15 cellular contexts compared by ENCODE assay signal in the genomic region with DNA sequence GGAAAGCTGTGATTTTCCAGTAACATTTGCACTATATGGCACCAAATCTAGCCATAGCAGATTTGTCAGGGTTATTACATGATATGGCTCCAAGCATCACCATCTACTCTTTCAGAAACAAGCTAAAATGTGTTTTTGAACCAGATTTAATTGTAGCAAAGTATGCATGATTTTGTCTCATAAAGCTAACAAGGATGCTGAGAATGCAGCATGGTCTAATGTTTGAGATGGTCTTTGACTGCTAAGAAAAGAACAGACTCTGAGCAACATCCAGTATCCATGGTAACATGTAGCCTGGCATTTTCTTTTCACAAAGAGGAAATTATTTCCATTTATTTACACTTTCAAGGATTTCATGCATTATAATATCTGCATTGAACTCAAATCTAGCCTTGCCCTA.
DNase-seq lines count a peak whose midpoint lies in the region; ATAC-seq and TF ChIP-seq lines count a peak whose summit lies in the region.
"Had no signal": no experiment of that assay in that cellular context is flagged by ENCODE, and none has a peak within 500 bp of the region (broad histone marks: within the 10 kb centered on the region; RNA-seq: fewer than 3 reads in every experiment).

No MANE protein-coding gene starts in this region.

- H3K27me3 Mint-ChIP-seq in endodermal cell (ENCODE audit: insufficient read depth) (no peaks in the 10 kb centered on the region), neural crest cell (ENCODE audit: low read depth) (no peaks in the 10 kb centered on the region)

- H3K9me3 ChIP-seq in endodermal cell (ENCODE audit: control insufficient read depth, low read length): no peaks in the 10 kb centered on the region
- no peaks in the 10 kb centered on the region for H3K9me3 ChIP-seq in SJCRH30 (replicated peaks)
- H3K9me3 ChIP-seq: BE2C, HAP-1 had no signal

- H3K36me3 ChIP-seq in endodermal cell (ENCODE audit: control insufficient read depth, insufficient read depth, low read length) (no peaks in the 10 kb centered on the region), SJCRH30 (no peaks in the 10 kb centered on the region; the same call in 1 of the 2 replicates)
- H3K36me3 ChIP-seq: BE2C, HAP-1 had no signal

- H3K36me3 Mint-ChIP-seq in endodermal cell (ENCODE audit: low read depth): no peaks in the 10 kb centered on the region
- peaks cover 8% of the 10 kb centered on the region for H3K36me3 Mint-ChIP-seq in neural crest cell (ENCODE audit: low read depth)
- H3K36me3 Mint-ChIP-seq: CD4-positive, alpha-beta memory T cell had no signal

- TF ChIP-seq CTCF in endodermal cell (conservative IDR thresholded peaks at IDR 0.05) (no peak), neural crest cell (conservative IDR thresholded peaks at IDR 0.05) (no peak)

- no peak for ATAC-seq in HG02938 (IDR thresholded peaks at IDR 0.05; ENCODE audit: unreplicated experiment)

- DNase-seq in Ammon's horn (ENCODE audit: low spot score): peak; percentile 20
- DNase-seq in endodermal cell: no peak
- no peak for DNase-seq in neural crest cell (ENCODE audit: low read depth, low spot score)
- DNase-seq in HT-29 (ENCODE audit: low spot score): no peak
- no peak for DNase-seq in SJCRH30
- DNase-seq: ACHN; BE2C; CD4-positive, alpha-beta memory T cell; DMS79; GOT3; IMR-90 had no signal

- H3K27ac ChIP-seq in angular gyrus (ENCODE audit: low read depth, low read length) (peak overlapping the region; percentile 64), endodermal cell (ENCODE audit: low read depth, low read length) (peak overlapping the region; percentile 13), SJCRH30 (no peak overlapping the region)
- H3K27ac ChIP-seq: C4-2B had no signal

- H3K27ac Mint-ChIP-seq in endodermal cell (no peak overlapping the region), neural crest cell (ENCODE audit: unreplicated experiment) (peak overlapping the region; percentile 70)
- H3K27ac Mint-ChIP-seq: CD4-positive, alpha-beta memory T cell had no signal

- H3K9me3 Mint-ChIP-seq in endodermal cell (no peaks in the 10 kb centered on the region), neural crest cell (peaks cover 2% of the 10 kb centered on the region)
- H3K9me3 Mint-ChIP-seq: CD4-positive, alpha-beta memory T cell had no signal

- H3K9ac ChIP-seq in endodermal cell (ENCODE audit: extremely low read depth, low read length, poor library complexity, severe bottlenecking): no peak overlapping the region

- H3K4me3 Mint-ChIP-seq in endodermal cell: no peak overlapping the region
- peak overlapping the region; percentile 24 for H3K4me3 Mint-ChIP-seq in neural crest cell
- H3K4me3 Mint-ChIP-seq: CD4-positive, alpha-beta memory T cell had no signal

- H3K4me1 Mint-ChIP-seq in endodermal cell: no peaks in the 10 kb centered on the region
- peaks cover 25% of the 10 kb centered on the region for H3K4me1 Mint-ChIP-seq in neural crest cell
- H3K4me1 Mint-ChIP-seq: CD4-positive, alpha-beta memory T cell had no signal

- no peak overlapping the region for H3K4me3 ChIP-seq in endodermal cell (ENCODE audit: low read length)
- no peak overlapping the region for H3K4me3 ChIP-seq in SJCRH30
- H3K4me3 ChIP-seq: HAP-1 had no signal

- H3K4me1 ChIP-seq in endodermal cell (ENCODE audit: control insufficient read depth, insufficient read depth, low read length) (no peaks in the 10 kb centered on the region), SJCRH30 (no peaks in the 10 kb centered on the region)
- H3K4me1 ChIP-seq: BE2C, HAP-1 had no signal

- H3K27me3 ChIP-seq in endodermal cell (ENCODE audit: control insufficient read depth, insufficient read depth, low read length, poor library complexity, severe bottlenecking) (no peaks in the 10 kb centered on the region), SJCRH30 (no peaks in the 10 kb centered on the region)
- H3K27me3 ChIP-seq: BE2C had no signal
